In genomic region chr11:65858354-65859133, GRCh38 we compare ENCODE assay signal across 8 cellular contexts. TPM values are rescaled to one million over a fixed set of nuclear protein-coding genes. Genes with fewer than 3 reads are reported as not detected.
DNase-seq lines count a peak whose midpoint lies in the region; ATAC-seq and TF ChIP-seq lines count a peak whose summit lies in the region.

No MANE protein-coding gene starts in this region.

- no peak for TF ChIP-seq RAD21 in neural cell (conservative IDR thresholded peaks at IDR 0.05)

- TF ChIP-seq EP300 in neural cell (conservative IDR thresholded peaks at IDR 0.05; ENCODE audit: poor library complexity, severe bottlenecking) = no peak

- TF ChIP-seq CTCF in dorsolateral prefrontal cortex (IDR thresholded peaks at IDR 0.05 in 54 of 56, conservative IDR thresholded peaks at IDR 0.05 in 2 of 56; ENCODE audit: low read depth in 1 of 56, partially characterized antibody in 56 of 56) = peak in 20 of 56 donors; percentile 1 to 56 (median 28)
- TF ChIP-seq CTCF in neural cell (IDR thresholded peaks at IDR 0.05; ENCODE audit: poor library complexity, severe bottlenecking) = no peak

- H3K9me3 ChIP-seq in neural cell (ENCODE audit: low read length) = no peaks in the 10 kb centered on the region

- no peaks in the 10 kb centered on the region for H3K9me2 ChIP-seq in neural cell (ENCODE audit: insufficient read depth, low read length)

- no peak for TF ChIP-seq POLR2A in GM18505 (IDR thresholded peaks at IDR 0.05; ENCODE audit: borderline replicate concordance, extremely low read depth, insufficient read depth, insufficient read length)

- H3K27ac ChIP-seq in dorsolateral prefrontal cortex (peak overlapping the region; percentile 70 to 99 (median 97)), neural cell (ENCODE audit: low read length) (peak overlapping the region; percentile 99)

- peak overlapping the region; percentile 91 for H3K9ac ChIP-seq in neural cell (ENCODE audit: low read length)

- peaks cover 5% of the 10 kb centered on the region for H3K36me3 ChIP-seq in neural cell (ENCODE audit: insufficient read depth, low read length)

- H3K79me2 ChIP-seq in neural cell (replicated peaks; ENCODE audit: insufficient read depth, low read length) = peaks cover 53% of the 10 kb centered on the region

- H2AFZ ChIP-seq in neural cell (ENCODE audit: low read depth, low read length) = peak overlapping the region; percentile 16

- intact Hi-C loops in dorsolateral prefrontal cortex (cut with DNase I) = loop anchor here (1.0 to 5.0 kb wide), 3 partner anchors 60 to 146 kb away; partner anchors contain the start of genes C11orf68 (in 2 of the 2), DRAP1 (in 2 of the 2), KAT5 (in 1 of the 2) and SART1 (in 1 of the 2)

- peak overlapping the region; percentile 91 for H3K4me2 ChIP-seq in neural cell (ENCODE audit: low read length)

- no peak for ATAC-seq in GM18505 (IDR thresholded peaks at IDR 0.05; ENCODE audit: unreplicated experiment)
- ATAC-seq in GM21786 (IDR thresholded peaks at IDR 0.05; ENCODE audit: unreplicated experiment) = no peak

- peaks cover 39% of the 10 kb centered on the region for H4K20me1 ChIP-seq in neural cell (ENCODE audit: insufficient read depth)

- H3K4me3 ChIP-seq in dorsolateral prefrontal cortex (peak overlapping the region; percentile 65 to 99 (median 93)), neural cell (ENCODE audit: low read length) (peak overlapping the region; percentile 100)

- no peaks in the 10 kb centered on the region for H3K27me3 ChIP-seq in dorsolateral prefrontal cortex
- H3K27me3 ChIP-seq in neural cell (ENCODE audit: insufficient read depth, low read depth, low read length) = no peaks in the 10 kb centered on the region

- peaks cover 5% of the 10 kb centered on the region for H3F3A ChIP-seq in neural cell (ENCODE audit: insufficient read depth, low read length, poor library complexity, severe bottlenecking)

- DNase-seq in DMS53 treated with DMSO at 0.1 percent for 48 hours (lab: John Stamatoyannopoulos, UW; ENCODE audit: unreplicated experiment) = peak; percentile 83
- no peak for DNase-seq in DMS53 (lab: John Stamatoyannopoulos, UW)
- peak; percentile 49 for DNase-seq in NCI-H2196 (lab: John Stamatoyannopoulos, UW; ENCODE audit: unreplicated experiment)
- DNase-seq in dorsolateral prefrontal cortex = no peak
- DNase-seq in activated effector memory CD4-positive, alpha-beta T cell treated with anti-CD3 and anti-CD28 coated beads, Interleukin-2, amount 50 U/mL, for 16 hours = no peak

TF ChIP-seq in neural cell, 6 proteins besides CTCF, POLR2A, EP300 and RAD21:
- TF ChIP-seq MXI1 (conservative IDR thresholded peaks at IDR 0.05; ENCODE audit: poor library complexity, severe bottlenecking) (no peak), POLR2AphosphoS5 (IDR thresholded peaks at IDR 0.05) (peak; percentile 60), REST (IDR thresholded peaks at IDR 0.05; ENCODE audit: borderline replicate concordance) (peak; percentile 85)
TF ChIP-seq in neural cell: peak in this region for 2.

RNA-seq across cellular contexts. Expression of gene CFL1, which starts 0.6 kb away (rescaled TPM):
- 100 to 1,000 TPM; 509 to 985 (median 862) TPM for total RNA-seq in dorsolateral prefrontal cortex
- polyA plus RNA-seq in neural cell = 1,633 and 1,984 TPM in 2 replicates
- polyA minus RNA-seq in neural cell = 790 and 797 TPM in 2 replicates

RNA-seq across cellular contexts. Expression of gene MUS81, which starts 1.7 kb away (rescaled TPM):
- 10 to 100 TPM; 26.5 to 53.6 (median 39.9) TPM for total RNA-seq in dorsolateral prefrontal cortex
- 183 and 211 TPM in 2 replicates for polyA plus RNA-seq in neural cell
- 84.5 and 103 TPM in 2 replicates for polyA minus RNA-seq in neural cell

RNA-seq across cellular contexts. Expression of gene EFEMP2, which starts 14.1 kb away (rescaled TPM):
- 10 to 100 TPM; 16.5 to 72.1 (median 33.7) TPM for total RNA-seq in dorsolateral prefrontal cortex
- polyA plus RNA-seq in neural cell = 0.50 and 0.67 TPM in 2 replicates
- 0.49 TPM in 1 of 2 replicates, not detected in the other for polyA minus RNA-seq in neural cell

RNA-seq across cellular contexts. Expression of gene CTSW, which starts 21.1 kb away (rescaled TPM):
- total RNA-seq in dorsolateral prefrontal cortex = 1 to 10 TPM in 14 of 120 experiments, under 1 TPM in 32, not detected in 74; 0.32 to 2.9 (median 0.65) TPM
- not detected in 2 replicates for polyA plus RNA-seq in neural cell
- not detected in 2 replicates for polyA minus RNA-seq in neural cell

RNA-seq across cellular contexts. Expression of gene SNX32, which starts 24.8 kb away (rescaled TPM):
- 10 to 100 TPM; 18.6 to 78.2 (median 41.0) TPM for total RNA-seq in dorsolateral prefrontal cortex
- polyA plus RNA-seq in neural cell = 12.6 and 16.0 TPM in 2 replicates
- 7.5 and 7.9 TPM in 2 replicates for polyA minus RNA-seq in neural cell

Comparison
In these comparisons a context has a peak if more than half of its experiments do, and no peak if none do; other contexts are left out.
1. DNase-seq: peak in DMS53 treated with DMSO at 0.1 percent for 48 hours (single experiment) and NCI-H2196 (single experiment); none in DMS53 (single experiment), dorsolateral prefrontal cortex (0 of 10) and activated effector memory CD4-positive, alpha-beta T cell treated with anti-CD3 and anti-CD28 coated beads, Interleukin-2, amount 50 U/mL, for 16 hours (single experiment).